ENCODE assay signal across 1 cellular context in genomic region chr16:87376660-87377059, GRCh38.
TF ChIP-seq lines count a peak whose summit lies in the region.

No MANE protein-coding gene starts in this region.

TF ChIP-seq in HCT116, 20 proteins besides CTCF, POLR2A, EP300 and RAD21:
- no peak for TF ChIP-seq EZH2 (IDR thresholded peaks at IDR 0.05)
- no peak for TF ChIP-seq FOSL1 (IDR thresholded peaks at IDR 0.05; ENCODE audit: low read depth)
- no peak for TF ChIP-seq EGR1 (IDR thresholded peaks at IDR 0.05; ENCODE audit: low read depth)
- TF ChIP-seq MAX (IDR thresholded peaks at IDR 0.05): no peak
- TF ChIP-seq ZFX (IDR thresholded peaks at IDR 0.05): no peak
- TF ChIP-seq JUND (IDR thresholded peaks at IDR 0.05): no peak
- TF ChIP-seq EZH2phosphoT487 (IDR thresholded peaks at IDR 0.05; ENCODE audit: borderline replicate concordance): no peak
- TF ChIP-seq TCF7L2 (IDR thresholded peaks at IDR 0.05; ENCODE audit: borderline replicate concordance, extremely low read depth, insufficient read depth, insufficient read length): no peak
- no peak for TF ChIP-seq CBX3 (IDR thresholded peaks at IDR 0.05; ENCODE audit: low read depth)
- no peak for TF ChIP-seq ZNF274 (IDR thresholded peaks at IDR 0.05; ENCODE audit: low read depth, low read length)
TF ChIP-seq in HCT116: peak in this region for 0.
